27 cellular contexts compared by ENCODE assay signal in the genomic region with DNA sequence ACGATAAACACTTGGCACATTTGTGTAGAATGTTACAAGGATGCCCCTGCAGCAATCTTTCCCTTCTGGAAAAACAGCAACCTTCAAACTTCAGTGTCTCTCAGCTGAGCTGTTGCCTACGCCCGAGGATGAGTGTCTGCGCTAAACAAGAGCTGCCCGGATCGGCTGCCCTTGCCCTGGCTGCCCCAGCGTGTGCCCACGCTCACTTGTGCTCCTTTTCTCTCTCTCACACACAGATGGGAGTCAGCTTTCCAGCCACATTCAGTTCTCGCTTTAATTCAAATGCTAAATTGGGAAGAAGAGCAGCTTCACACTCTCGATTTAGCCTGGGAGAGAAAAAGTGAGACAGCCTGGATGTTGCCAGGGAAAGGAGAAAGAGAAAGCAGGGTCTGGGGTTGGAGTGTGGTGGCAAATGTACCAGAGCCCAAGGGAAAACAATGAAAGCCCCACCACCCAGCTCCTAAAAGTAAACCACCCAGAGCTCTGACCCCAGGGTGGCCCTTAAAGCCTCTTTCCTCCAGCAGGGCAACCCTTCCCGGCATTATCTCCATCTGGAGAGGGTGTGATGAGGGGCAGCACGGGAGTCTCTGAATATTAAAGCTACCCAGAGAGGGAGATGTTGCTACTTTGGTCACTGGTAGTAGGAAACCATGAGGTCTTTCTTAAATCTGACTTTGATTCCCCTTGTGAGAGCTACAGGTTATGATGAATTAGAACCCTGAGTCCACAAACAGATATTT. TPM values are rescaled to one million over a fixed set of nuclear protein-coding genes. Genes with fewer than 3 reads are reported as not detected.
DNase-seq lines count a peak whose midpoint lies in the region; ATAC-seq and TF ChIP-seq lines count a peak whose summit lies in the region.
"Had no signal": no experiment of that assay in that cellular context is flagged by ENCODE, and none has a peak within 500 bp of the region (broad histone marks: within the 10 kb centered on the region; RNA-seq: fewer than 3 reads in every experiment).

No MANE protein-coding gene starts in this region.

- no peak for TF ChIP-seq CTCF in Peyer's patch (IDR thresholded peaks at IDR 0.05)

- H3K9me3 ChIP-seq in aorta (ENCODE audit: control insufficient read depth, low read length), result no peaks in the 10 kb centered on the region
- H3K9me3 ChIP-seq in Peyer's patch, result no peaks in the 10 kb centered on the region
- H3K9me3 ChIP-seq: esophagus muscularis mucosa, gastrocnemius medialis, upper lobe of left lung had no signal

- no peak for TF ChIP-seq POLR2A in Peyer's patch (IDR thresholded peaks at IDR 0.05)

- intact Hi-C loops in aorta (cut with DNase I), result no loop called here

- H3K4me1 ChIP-seq in aorta (ENCODE audit: control insufficient read depth in 1 of 2, insufficient read depth in 2 of 2, low read length in 2 of 2) (no peaks in the 10 kb centered on the region), Peyer's patch (peaks cover 0 to 14% (median 13%) of the 10 kb centered on the region in 4 donors)
- H3K4me1 ChIP-seq: gastrocnemius medialis had no signal

- H3K27ac ChIP-seq in angular gyrus (ENCODE audit: low read depth, low read length) (peak overlapping the region; percentile 75), aorta (ENCODE audit: low read depth in 1 of 2, low read length in 2 of 2) (no peak overlapping the region), Peyer's patch (no peak overlapping the region)
- H3K27ac ChIP-seq: 22Rv1, gastrocnemius medialis, upper lobe of left lung had no signal

- H3K9me3 Mint-ChIP-seq in stimulated activated effector memory CD8-positive, alpha-beta T cell treated with anti-CD3 and anti-CD28 coated beads, Interleukin-12 subunit alpha, Interleukin-12 subunit beta, amount 100 ng/mL, for 72 hours, result no peaks in the 10 kb centered on the region
- H3K9me3 Mint-ChIP-seq: activated CD4-positive, alpha-beta memory T cell treated with anti-CD3 and anti-CD28 coated beads, Interleukin-2, amount 10 ng/mL, durations not matched to agents 7 days and 5 days; activated naive CD8-positive, alpha-beta T cell treated with anti-CD3 and anti-CD28 coated beads, Interleukin-2, amount 10 ng/mL, durations not matched to agents 7 days and 5 days; CD4-positive, CD25-positive, alpha-beta regulatory T cell; nephron had no signal

- H3K4me3 Mint-ChIP-seq in stimulated activated effector memory CD8-positive, alpha-beta T cell treated with anti-CD3 and anti-CD28 coated beads, Interleukin-12 subunit alpha, Interleukin-12 subunit beta, amount 100 ng/mL, for 72 hours, result no peak overlapping the region
- H3K4me3 Mint-ChIP-seq: activated CD4-positive, alpha-beta memory T cell treated with anti-CD3 and anti-CD28 coated beads, Interleukin-2, amount 10 ng/mL, durations not matched to agents 7 days and 5 days; activated naive CD8-positive, alpha-beta T cell treated with anti-CD3 and anti-CD28 coated beads, Interleukin-2, amount 10 ng/mL, durations not matched to agents 7 days and 5 days; nephron had no signal

- peak overlapping the region; percentile 52 for H3K27ac Mint-ChIP-seq in stimulated activated effector memory CD8-positive, alpha-beta T cell treated with anti-CD3 and anti-CD28 coated beads, Interleukin-12 subunit alpha, Interleukin-12 subunit beta, amount 100 ng/mL, for 72 hours
- H3K27ac Mint-ChIP-seq: activated naive CD8-positive, alpha-beta T cell treated with anti-CD3 and anti-CD28 coated beads, Interleukin-2, amount 10 ng/mL, durations not matched to agents 7 days and 5 days; nephron; progenitor cell of endocrine pancreas had no signal

- peaks cover 39% of the 10 kb centered on the region for H3K4me1 Mint-ChIP-seq in stimulated activated effector memory CD8-positive, alpha-beta T cell treated with anti-CD3 and anti-CD28 coated beads, Interleukin-12 subunit alpha, Interleukin-12 subunit beta, amount 100 ng/mL, for 72 hours

- H3K4me3 ChIP-seq in aorta (ENCODE audit: low read length in 2 of 2) (no peak overlapping the region), Peyer's patch (no peak overlapping the region)
- H3K4me3 ChIP-seq: esophagus muscularis mucosa, gastrocnemius medialis, K562, upper lobe of left lung had no signal

- H3K36me3 Mint-ChIP-seq in stimulated activated effector memory CD8-positive, alpha-beta T cell treated with anti-CD3 and anti-CD28 coated beads, Interleukin-12 subunit alpha, Interleukin-12 subunit beta, amount 100 ng/mL, for 72 hours, result peaks cover 6% of the 10 kb centered on the region

- WGBS in aorta, 2 donors, result 88% methylated on average over 12 of the region's 12 CpGs

- no peaks in the 10 kb centered on the region for H3K27me3 ChIP-seq in aorta (ENCODE audit: control insufficient read depth in 1 of 2, insufficient read depth in 2 of 2, low read length in 1 of 2)
- H3K27me3 ChIP-seq in Peyer's patch, result no peaks in the 10 kb centered on the region
- H3K27me3 ChIP-seq: esophagus muscularis mucosa, gastrocnemius medialis, upper lobe of left lung had no signal

- DNase-seq in NCI-H1092 treated with DMSO at 0.1 percent for 48 hours (lab: John Stamatoyannopoulos, UW) (peak; percentile 38), NCI-H1092 (lab: John Stamatoyannopoulos, UW) (no peak), islet precursor cell (peak; percentile 46), mucosa of gallbladder (ENCODE audit: low spot score) (no peak), aorta (no peak), Peyer's patch (no peak)
- DNase-seq in stimulated activated effector memory CD8-positive, alpha-beta T cell treated with anti-CD3 and anti-CD28 coated beads, Interleukin-12 subunit alpha, Interleukin-12 subunit beta, amount 100 ng/mL, for 72 hours (ENCODE audit: low spot score in 2 of 2), result no peak
- DNase-seq: activated CD4-positive, alpha-beta memory T cell treated with anti-CD3 and anti-CD28 coated beads, Interleukin-2, amount 10 ng/mL, durations not matched to agents 7 days and 5 days; activated effector memory CD4-positive, alpha-beta T cell treated with anti-CD3 and anti-CD28 coated beads, Interleukin-2, amount 50 U/mL, for 16 hours; activated naive CD8-positive, alpha-beta T cell treated with anti-CD3 and anti-CD28 coated beads, Interleukin-2, amount 10 ng/mL, durations not matched to agents 7 days and 5 days; activated T-cell treated with anti-CD3 and anti-CD28 coated beads for 4 hours; CD4-positive, CD25-positive, alpha-beta regulatory T cell; EL; gastrocnemius medialis; midbrain; NCI-H1694; NCI-H2227 treated with DMSO at 0.1 percent for 48 hours; NCI-H748 treated with DMSO at 0.1 percent for 48 hours; Right ventricle myocardium superior; T1000; upper lobe of left lung had no signal

- no peak for ATAC-seq in stimulated activated effector memory CD8-positive, alpha-beta T cell treated with anti-CD3 and anti-CD28 coated beads, Interleukin-12 subunit alpha, Interleukin-12 subunit beta, amount 100 ng/mL, for 72 hours
- no peak for ATAC-seq in aorta (ENCODE audit: low FRiP score)
- ATAC-seq: gastrocnemius medialis, K562 had no signal

- H3K36me3 ChIP-seq in aorta (ENCODE audit: control insufficient read depth in 1 of 2, insufficient read depth in 2 of 2, low read length in 1 of 2) (no peaks in the 10 kb centered on the region), Peyer's patch (no peaks in the 10 kb centered on the region)
- H3K36me3 ChIP-seq: esophagus muscularis mucosa, gastrocnemius medialis, upper lobe of left lung had no signal

RNA-seq across cellular contexts. Expression of gene EGR1, which starts 9.9 kb away (rescaled TPM):
- total RNA-seq in mucosa of gallbladder, result 98.5 TPM
- 100 to 1,000 TPM; 158 to 669 TPM for total RNA-seq in aorta
- polyA plus RNA-seq in aorta, result 100 to 1,000 TPM in 1 of 2 donors, 10 to 100 TPM in 1; 61.5 to 300 TPM
- 100 to 1,000 TPM in 1 of 4 donors, 10 to 100 TPM in 1, 1 to 10 TPM in 2; 5.3 to 109 (median 11.4) TPM for total RNA-seq in Peyer's patch

RNA-seq across cellular contexts. Expression of gene REEP2, which starts 16.5 kb away (rescaled TPM):
- total RNA-seq in mucosa of gallbladder (7.6 TPM), aorta (10 to 100 TPM in 1 of 2 donors, 1 to 10 TPM in 1; 6.6 to 19.2 TPM), Peyer's patch (10 to 100 TPM in 1 of 4 donors, 1 to 10 TPM in 3; 1.7 to 10.7 (median 2.1) TPM)
- polyA plus RNA-seq in aorta, result 10 to 100 TPM in 1 of 2 donors, 1 to 10 TPM in 1; 6.4 to 21.9 TPM
- total RNA-seq: CD4-positive, CD25-positive, alpha-beta regulatory T cell had no signal

Comparison
In these comparisons a context has a peak if more than half of its experiments do, and no peak if none do; other contexts are left out.
1. DNase-seq: peak in NCI-H1092 treated with DMSO at 0.1 percent for 48 hours (single experiment) and islet precursor cell (single experiment); none in NCI-H1092 (single experiment), stimulated activated effector memory CD8-positive, alpha-beta T cell treated with anti-CD3 and anti-CD28 coated beads, Interleukin-12 subunit alpha, Interleukin-12 subunit beta, amount 100 ng/mL, for 72 hours (0 of 2), mucosa of gallbladder (single experiment), aorta (0 of 2) and Peyer's patch (0 of 3).